Comparison of ENCODE assay signal across 16 cellular contexts in genomic region chr4:1340861-1341260, GRCh38. TPM values are rescaled to one million over a fixed set of nuclear protein-coding genes. Genes with fewer than 3 reads are reported as not detected.
DNase-seq lines count a peak whose midpoint lies in the region; ATAC-seq and TF ChIP-seq lines count a peak whose summit lies in the region.
"Had no signal": no experiment of that assay in that cellular context is flagged by ENCODE, and none has a peak within 500 bp of the region (broad histone marks: within the 10 kb centered on the region; RNA-seq: fewer than 3 reads in every experiment).

No MANE protein-coding gene starts in this region.

- peaks cover 13% of the 10 kb centered on the region for H3K4me1 Mint-ChIP-seq in endothelial cell (ENCODE audit: unreplicated experiment)

- no peak for TF ChIP-seq CTCF in endothelial cell (IDR thresholded peaks at IDR 0.05; ENCODE audit: unreplicated experiment)
- no peak for TF ChIP-seq CTCF in spleen (IDR thresholded peaks at IDR 0.05 in 8 of 11, conservative IDR thresholded peaks at IDR 0.05 in 3 of 11)

- TF ChIP-seq POLR2A in spleen (IDR thresholded peaks at IDR 0.05) = no peak

- H3K4me1 ChIP-seq in right cardiac atrium (ENCODE audit: control insufficient read depth, insufficient read depth, low read length) (no peaks in the 10 kb centered on the region), spleen (peaks cover 5 to 16% (median 9%) of the 10 kb centered on the region in 6 donors)
- H3K4me1 ChIP-seq: BE2C, HAP-1 had no signal

- H3K36me3 ChIP-seq in spleen = peaks cover 0 to 60% (median 53%) of the 10 kb centered on the region in 6 donors

- no peaks in the 10 kb centered on the region for H3K9me3 Mint-ChIP-seq in endothelial cell (ENCODE audit: unreplicated experiment)
- H3K9me3 Mint-ChIP-seq: CD4-positive, CD25-positive, alpha-beta regulatory T cell; CD8-positive, alpha-beta memory T cell had no signal

- no peak for ATAC-seq in right cardiac atrium

- H3K27me3 Mint-ChIP-seq in endothelial cell (ENCODE audit: unreplicated experiment) = peaks cover 21% of the 10 kb centered on the region
- H3K27me3 Mint-ChIP-seq: CD4-positive, CD25-positive, alpha-beta regulatory T cell had no signal

- no peak overlapping the region for H3K4me3 ChIP-seq in right cardiac atrium (ENCODE audit: low read length)
- no peak overlapping the region for H3K4me3 ChIP-seq in spleen
- H3K4me3 ChIP-seq: GM23248, HAP-1 had no signal

- intact Hi-C loops in right cardiac atrium (cut with DNase I) (loop anchor here in 3 of 4 donors (5.0 to 10.0 kb wide), 3 partner anchors 46 to 176 kb away; no protein-coding TSS in a partner anchor), cardiac septum (cut with DNase I) (no loop called here), spleen (cut with DNase I; ENCODE audit: low total_unique reads) (loop anchor here (10.0 kb wide), 1 partner anchor 46 kb away; no protein-coding TSS in a partner anchor)

- H3K27ac Mint-ChIP-seq in endothelial cell (ENCODE audit: unreplicated experiment) = no peak overlapping the region
- H3K27ac Mint-ChIP-seq: CD4-positive, CD25-positive, alpha-beta regulatory T cell had no signal

- H3K27me3 ChIP-seq in right cardiac atrium (ENCODE audit: control insufficient read depth, insufficient read depth) = no peaks in the 10 kb centered on the region
- H3K27me3 ChIP-seq in spleen (replicated peaks in 1 of 7) = no peaks in the 10 kb centered on the region
- H3K27me3 ChIP-seq: BE2C had no signal

- 94% methylated on average over 20 of the region's 20 CpGs for WGBS in right cardiac atrium
- WGBS in spleen, 5 donors = 97% methylated on average over 18 to 20 of the region's 20 CpGs

- DNase-seq in right cardiac atrium (peak; percentile 10 to 59 (median 41)), cardiac septum (ENCODE audit: low spot score) (no peak), endothelial cell (ENCODE audit: low spot score) (no peak), spleen (peak; percentile 75), SHP77 treated with DMSO at 0.1 percent for 48 hours (lab: John Stamatoyannopoulos, UW) (no peak), DMS79 treated with DMSO at 0.1 percent for 48 hours (lab: John Stamatoyannopoulos, UW) (no peak)
- DNase-seq: ACHN; BE2C; C1 segment of cervical spinal cord; CD4-positive, CD25-positive, alpha-beta regulatory T cell; COR-L47; DMS 273 treated with DMSO at 0.1 percent for 48 hours; GDM1; GM23248 had no signal

- H3K36me3 Mint-ChIP-seq in endothelial cell (ENCODE audit: low read depth, unreplicated experiment) = peaks cover 38% of the 10 kb centered on the region

- H3K27ac ChIP-seq in right cardiac atrium (ENCODE audit: low read length) (no peak overlapping the region), spleen (no peak overlapping the region)
- H3K27ac ChIP-seq: GM23248 had no signal

- peak overlapping the region; percentile 70 for H3K4me3 Mint-ChIP-seq in endothelial cell (ENCODE audit: unreplicated experiment)
- H3K4me3 Mint-ChIP-seq: CD8-positive, alpha-beta memory T cell had no signal

- H3K9me3 ChIP-seq in right cardiac atrium (ENCODE audit: control insufficient read depth, low read length) (no peaks in the 10 kb centered on the region), spleen (no peaks in the 10 kb centered on the region)
- H3K9me3 ChIP-seq: BE2C, HAP-1 had no signal

RNA-seq across cellular contexts. Expression of gene UVSSA, which starts 6.1 kb away (rescaled TPM):
- total RNA-seq in right cardiac atrium = 1 to 10 TPM; 7.7 to 8.8 (median 8.5) TPM
- 5.0 TPM for polyA plus RNA-seq in right cardiac atrium
- 10.4 TPM for total RNA-seq in cardiac septum
- 22.1 TPM for total RNA-seq in endothelial cell (ENCODE audit: unreplicated experiment)
- 10 to 100 TPM; 23.9 to 54.0 (median 37.1) TPM for total RNA-seq in spleen
- 10 to 100 TPM in 2 of 3 donors, 1 to 10 TPM in 1; 3.0 to 15.5 (median 10.3) TPM for polyA plus RNA-seq in spleen

RNA-seq across cellular contexts. Expression of gene MAEA, which starts 51.2 kb away (rescaled TPM):
- 10 to 100 TPM; 51.6 to 61.8 (median 59.2) TPM for total RNA-seq in right cardiac atrium
- 53.4 TPM for polyA plus RNA-seq in right cardiac atrium
- total RNA-seq in cardiac septum = 55.2 TPM
- 68.2 TPM for total RNA-seq in endothelial cell (ENCODE audit: unreplicated experiment)
- 100 to 1,000 TPM in 1 of 7 donors, 10 to 100 TPM in 6; 64.3 to 112 (median 85.6) TPM for total RNA-seq in spleen
- polyA plus RNA-seq in spleen = 10 to 100 TPM; 46.6 to 76.5 (median 58.8) TPM

Comparison
In these comparisons a context has a peak if more than half of its experiments do, and no peak if none do; other contexts are left out.
1. DNase-seq: peak in right cardiac atrium (3 of 3) and spleen (single experiment); none in cardiac septum (single experiment), endothelial cell (single experiment), SHP77 treated with DMSO at 0.1 percent for 48 hours (single experiment) and DMS79 treated with DMSO at 0.1 percent for 48 hours (single experiment).